13 cellular contexts compared by ENCODE assay signal in genomic region chr6:168126566-168127383, GRCh38. TPM values are rescaled to one million over a fixed set of nuclear protein-coding genes. Genes with fewer than 3 reads are reported as not detected.
"Had no signal": no experiment of that assay in that cellular context is flagged by ENCODE, and none has a peak within 500 bp of the region (broad histone marks: within the 10 kb centered on the region; RNA-seq: fewer than 3 reads in every experiment).

No MANE protein-coding gene starts in this region.

- ATAC-seq: left colon, pancreas, SK-N-SH treated with all-trans-retinoic acid at 6 μM for 48 hours, upper lobe of right lung had no signal

- H3K27ac ChIP-seq: pancreas, upper lobe of right lung had no signal

- H3K4me2 ChIP-seq: smooth muscle cell had no signal

- FAIRE-seq: pancreas had no signal

- H3K27me3 ChIP-seq: pancreas, upper lobe of right lung had no signal

- H3K36me3 ChIP-seq: pancreas, upper lobe of right lung had no signal

- DNase-seq: activated CD4-positive, alpha-beta T cell treated with anti-CD3 and anti-CD28 coated beads for 4 hours; activated effector memory CD4-positive, alpha-beta T cell treated with Interleukin-2 at 50 U/mL for 16 hours; activated T-cell treated with anti-CD3 and anti-CD28 coated beads, Interleukin-2, amount 50 U/mL, for 1 hour; erythroblast; hypothalamus; immature natural killer cell; left colon; nephron progenitor cell; pancreas; stimulated activated naive CD4-positive, alpha-beta T cell; upper lobe of right lung had no signal

- H3K4me3 ChIP-seq: pancreas, smooth muscle cell, upper lobe of right lung had no signal

- H3K9me3 ChIP-seq: pancreas, upper lobe of right lung had no signal

- H3K4me1 ChIP-seq: pancreas, upper lobe of right lung had no signal

RNA-seq across cellular contexts. Expression of gene FRMD1, which starts 47.8 kb away (rescaled TPM):
- total RNA-seq: pancreas, smooth muscle cell had no signal
- polyA plus RNA-seq: immature natural killer cell, smooth muscle cell had no signal
